ENCODE assay signal across 18 cellular contexts in genomic region chr2:127985735-127986134, GRCh38. TPM values are rescaled to one million over a fixed set of nuclear protein-coding genes. Genes with fewer than 3 reads are reported as not detected.
A peak's percentile ranks its signal among the peaks of the same experiment; 100 is the strongest.
DNase-seq lines count a peak whose midpoint lies in the region; ATAC-seq and TF ChIP-seq lines count a peak whose summit lies in the region.
"Had no signal": no experiment of that assay in that cellular context is flagged by ENCODE, and none has a peak within 500 bp of the region (broad histone marks: within the 10 kb centered on the region; RNA-seq: fewer than 3 reads in every experiment).

No MANE protein-coding gene starts in this region.

- CTCF ChIA-PET in CD4-positive, alpha-beta memory T cell (lab: Charles Lee; ENCODE audit: partially characterized antibody): no interaction called here

- ATAC-seq in CD4-positive, CD25-positive, alpha-beta regulatory T cell (ENCODE audit: low read depth in 2 of 2): no peak
- peak; percentile 90 for ATAC-seq in Right ventricle myocardium superior (ENCODE audit: poor library complexity)
- ATAC-seq in HG02798 (IDR thresholded peaks at IDR 0.05; ENCODE audit: poor library complexity, unreplicated experiment): no peak
- ATAC-seq: CD8-positive, alpha-beta T cell had no signal

- peaks cover 76% of the 10 kb centered on the region for H3K36me3 ChIP-seq in CD4-positive, CD25-positive, alpha-beta regulatory T cell (ENCODE audit: control insufficient read depth, insufficient read depth, low read length)
- peaks cover 60% of the 10 kb centered on the region for H3K36me3 ChIP-seq in CD4-positive, alpha-beta memory T cell (ENCODE audit: insufficient read depth, low read length)

- H3T11ph ChIP-seq in H9 (ENCODE audit: low read length): no peak overlapping the region

- no peak overlapping the region for H2BK5ac ChIP-seq in H9 (ENCODE audit: insufficient read length, low read length)

- H3K27me3 ChIP-seq in CD4-positive, CD25-positive, alpha-beta regulatory T cell (ENCODE audit: control insufficient read depth, insufficient read depth, low read length): no peaks in the 10 kb centered on the region
- H3K27me3 ChIP-seq in H9 (ENCODE audit: insufficient read depth, low read length): no peaks in the 10 kb centered on the region
- H3K27me3 ChIP-seq in CD4-positive, alpha-beta memory T cell (ENCODE audit: insufficient read depth, low read length): no peaks in the 10 kb centered on the region

- no peaks in the 10 kb centered on the region for H3K9me3 Mint-ChIP-seq in CD4-positive, CD25-positive, alpha-beta regulatory T cell
- no peaks in the 10 kb centered on the region for H3K9me3 Mint-ChIP-seq in H9
- no peaks in the 10 kb centered on the region for H3K9me3 Mint-ChIP-seq in CD4-positive, alpha-beta memory T cell
- H3K9me3 Mint-ChIP-seq: CD8-positive, alpha-beta T cell had no signal

- no peak overlapping the region for H3K4me3 Mint-ChIP-seq in CD4-positive, CD25-positive, alpha-beta regulatory T cell
- H3K4me3 Mint-ChIP-seq in H9: no peak overlapping the region
- H3K4me3 Mint-ChIP-seq in CD4-positive, alpha-beta memory T cell: no peak overlapping the region
- H3K4me3 Mint-ChIP-seq: B cell; CD8-positive, alpha-beta T cell had no signal

- H3K79me1 ChIP-seq in H9 (ENCODE audit: insufficient read depth, low read depth, low read length, poor library complexity, severe bottlenecking): no peaks in the 10 kb centered on the region

- H3K27ac Mint-ChIP-seq in CD4-positive, CD25-positive, alpha-beta regulatory T cell: peak overlapping the region in 2 of 3 donors; percentile 58 to 67
- peak overlapping the region in 2 of 3 experiments; percentile 9 to 30; a peak in 2 of 7 replicates for H3K27ac Mint-ChIP-seq in H9
- H3K27ac Mint-ChIP-seq in CD4-positive, alpha-beta memory T cell: peak overlapping the region in 1 of 7 donors; percentile 11
- H3K27ac Mint-ChIP-seq: B cell; CD8-positive, alpha-beta T cell had no signal

- peaks cover 5 to 15% (median 6%) of the 10 kb centered on the region in 4 donors for H3K4me1 Mint-ChIP-seq in CD4-positive, CD25-positive, alpha-beta regulatory T cell
- H3K4me1 Mint-ChIP-seq in H9: no peaks in the 10 kb centered on the region
- peaks cover 0 to 5% (median under 1%) of the 10 kb centered on the region in 4 donors for H3K4me1 Mint-ChIP-seq in CD4-positive, alpha-beta memory T cell
- H3K4me1 Mint-ChIP-seq: B cell had no signal

- no peak overlapping the region for H2BK20ac ChIP-seq in H9 (ENCODE audit: low read depth, low read length, poor library complexity, severe bottlenecking)

- no peak overlapping the region for H4K8ac ChIP-seq in H9 (replicated peaks; ENCODE audit: insufficient read length, low read depth, low read length)

- WGBS in H9 (ENCODE audit: extremely low coverage, insufficient read length, low lambda C conversion rate): no CpG with 5 or more reads among the region's 13 CpGs

- intact Hi-C loops in Right ventricle myocardium superior (cut with DNase I): no loop called here
- intact Hi-C loops in CD4-positive, alpha-beta memory T cell (cut with micrococcal nuclease): no loop called here

- no peaks in the 10 kb centered on the region for H4K20me1 ChIP-seq in H9 (ENCODE audit: control insufficient read depth, insufficient read depth, insufficient read length)

- no peaks in the 10 kb centered on the region for H3K23me2 ChIP-seq in H9 (ENCODE audit: insufficient read length, low read depth, low read length, poor library complexity, severe bottlenecking)

- TF ChIP-seq CTCF in H9 (conservative IDR thresholded peaks at IDR 0.05): no peak

- H3K56ac ChIP-seq in H9 (ENCODE audit: insufficient read length, low read depth, low read length): no peak overlapping the region

- no peaks in the 10 kb centered on the region for H3K27me3 Mint-ChIP-seq in CD4-positive, CD25-positive, alpha-beta regulatory T cell
- H3K27me3 Mint-ChIP-seq in H9 (ENCODE audit: low read depth): no peaks in the 10 kb centered on the region
- H3K27me3 Mint-ChIP-seq in CD4-positive, alpha-beta memory T cell: no peaks in the 10 kb centered on the region
- H3K27me3 Mint-ChIP-seq: B cell had no signal

- no peak overlapping the region for H4K5ac ChIP-seq in H9 (ENCODE audit: insufficient read length, low read depth, low read length)

- H2AFZ ChIP-seq in H9 (ENCODE audit: low read length): no peak overlapping the region
- H2AFZ ChIP-seq: PC-9 had no signal

- POLR2A ChIA-PET in CD4-positive, alpha-beta memory T cell (lab: Charles Lee; ENCODE audit: partially characterized antibody): no interaction called here

- no peak overlapping the region for H3K14ac ChIP-seq in H9 (ENCODE audit: insufficient read depth, low read length)

- no peak overlapping the region for H3K4ac ChIP-seq in H9 (ENCODE audit: low read depth, low read length)

- H2BK12ac ChIP-seq in H9 (ENCODE audit: insufficient read length, low read depth, low read length): no peak overlapping the region

- no peak for DNase-seq in CD4-positive, CD25-positive, alpha-beta regulatory T cell
- DNase-seq in H9 (no peak), Right ventricle myocardium superior (peak; percentile 58), midbrain (lab: John Stamatoyannopoulos, UW) (peak; percentile 7), DMS53 treated with DMSO at 0.1 percent for 48 hours (lab: John Stamatoyannopoulos, UW; ENCODE audit: unreplicated experiment) (no peak)
- DNase-seq in CD4-positive, alpha-beta memory T cell: no peak
- DNase-seq: CD8-positive, alpha-beta T cell; DMS79; GOT3; Karpas-422; MM.1S; NCI-H1092 treated with DMSO at 0.1 percent for 48 hours; NCI-H2107; NCI-H2227 treated with DMSO at 0.1 percent for 48 hours; NCI-H524; PC-9 had no signal

- H3K4me3 ChIP-seq in CD4-positive, CD25-positive, alpha-beta regulatory T cell (ENCODE audit: low read depth, low read length): no peak overlapping the region
- no peak overlapping the region for H3K4me3 ChIP-seq in CD4-positive, alpha-beta memory T cell (ENCODE audit: low read length in 2 of 2)
- H3K4me3 ChIP-seq: PC-9 had no signal

- no peak overlapping the region for H3K18ac ChIP-seq in H9 (ENCODE audit: insufficient read length, low read depth, low read length)

- no peak overlapping the region for H3K4me2 ChIP-seq in H9 (ENCODE audit: insufficient read depth, insufficient read length, low read length)
- H3K4me2 ChIP-seq: PC-9 had no signal

- H2BK120ac ChIP-seq in H9 (ENCODE audit: low read depth, low read length, poor library complexity, severe bottlenecking): no peak overlapping the region

- no peaks in the 10 kb centered on the region for H3K9me3 ChIP-seq in CD4-positive, CD25-positive, alpha-beta regulatory T cell (ENCODE audit: control insufficient read depth in 2 of 2, low read length in 2 of 2)
- no peaks in the 10 kb centered on the region for H3K9me3 ChIP-seq in H9 (ENCODE audit: control insufficient read depth, low read depth, low read length)
- H3K9me3 ChIP-seq in CD4-positive, alpha-beta memory T cell (ENCODE audit: control insufficient read depth in 1 of 2, low read length in 2 of 2): no peaks in the 10 kb centered on the region

- H3K79me2 ChIP-seq in H9 (ENCODE audit: insufficient read depth, low read length): no peaks in the 10 kb centered on the region

- H3K23ac ChIP-seq in H9 (ENCODE audit: insufficient read length, low read depth, low read length): no peak overlapping the region

- H3K9ac ChIP-seq in H9 (ENCODE audit: extremely low read depth, insufficient read length, low read length): no peak overlapping the region

- no peak overlapping the region for H2BK15ac ChIP-seq in H9 (ENCODE audit: low read depth, low read length)

- peaks cover 50% of the 10 kb centered on the region for H3K36me3 Mint-ChIP-seq in CD4-positive, CD25-positive, alpha-beta regulatory T cell
- peaks cover 39 to 83% (median 69%) of the 10 kb centered on the region in 3 experiments; a peak in 6 of 7 replicates for H3K36me3 Mint-ChIP-seq in H9 (ENCODE audit: insufficient read depth in 1 of 3, low read depth in 3 of 3)
- H3K36me3 Mint-ChIP-seq in CD4-positive, alpha-beta memory T cell: peaks cover 51 to 79% of the 10 kb centered on the region in 2 donors

- no peak overlapping the region for H4K91ac ChIP-seq in H9 (ENCODE audit: insufficient read length, low read depth, low read length)

- H3K4me1 ChIP-seq in CD4-positive, CD25-positive, alpha-beta regulatory T cell (ENCODE audit: control insufficient read depth, insufficient read depth, low read length, poor library complexity, severe bottlenecking): no peaks in the 10 kb centered on the region
- no peaks in the 10 kb centered on the region for H3K4me1 ChIP-seq in H9 (ENCODE audit: insufficient read depth, low read length)
- H3K4me1 ChIP-seq in CD4-positive, alpha-beta memory T cell (ENCODE audit: insufficient read depth, low read length): no peaks in the 10 kb centered on the region

- H3K27ac ChIP-seq in CD4-positive, CD25-positive, alpha-beta regulatory T cell (ENCODE audit: insufficient read depth, low read length, poor library complexity, severe bottlenecking): no peak overlapping the region
- no peak overlapping the region for H3K27ac ChIP-seq in H9 (ENCODE audit: insufficient read length, low read depth, low read length)
- no peak overlapping the region for H3K27ac ChIP-seq in CD4-positive, alpha-beta memory T cell (ENCODE audit: low read depth, low read length)
- H3K27ac ChIP-seq: PC-9 had no signal

- no peak overlapping the region for H2AK5ac ChIP-seq in H9 (ENCODE audit: insufficient read length, low read length)

RNA-seq across cellular contexts. Expression of gene SAP130, which starts 42.1 kb away (rescaled TPM):
- 38.0 TPM for total RNA-seq in CD4-positive, CD25-positive, alpha-beta regulatory T cell
- polyA plus RNA-seq in CD4-positive, CD25-positive, alpha-beta regulatory T cell: 10 to 100 TPM in 1 of 4 donors, 1 to 10 TPM in 3; 4.8 to 12.4 (median 6.2) TPM
- total RNA-seq in H9 (2021) (45.6 and 48.3 TPM in 2 replicates), Right ventricle myocardium superior (13.0 TPM)
- 10 to 100 TPM; 25.5 to 30.2 TPM for total RNA-seq in CD4-positive, alpha-beta memory T cell
- 10 to 100 TPM in 1 of 2 donors, 1 to 10 TPM in 1; 3.1 to 17.9 TPM for polyA plus RNA-seq in CD4-positive, alpha-beta memory T cell

Comparison
In these comparisons a context has a peak if more than half of its experiments do, and no peak if none do; other contexts are left out.
1. DNase-seq: peak in Right ventricle myocardium superior (single experiment) and midbrain (single experiment); none in CD4-positive, CD25-positive, alpha-beta regulatory T cell (0 of 3), H9 (single experiment), DMS53 treated with DMSO at 0.1 percent for 48 hours (single experiment) and CD4-positive, alpha-beta memory T cell (0 of 5).